ENCODE assay signal across 1 cellular context in genomic region chr4:1718095-1718850, GRCh38.
TF ChIP-seq lines count a peak whose summit lies in the region.

No MANE protein-coding gene starts in this region.

TF ChIP-seq in HCT116, 20 proteins besides CTCF, POLR2A, EP300 and RAD21 (continued from another document):
- TF ChIP-seq REST (IDR thresholded peaks at IDR 0.05; ENCODE audit: low read depth) (no peak), ATF3 (IDR thresholded peaks at IDR 0.05) (no peak), ELF1 (IDR thresholded peaks at IDR 0.05; ENCODE audit: borderline replicate concordance, low read depth) (no peak), MAX (IDR thresholded peaks at IDR 0.05) (no peak), POLR2AphosphoS5 (IDR thresholded peaks at IDR 0.05; ENCODE audit: low read depth, low read length) (no peak)
